Comparison of ENCODE assay signal across 1 cellular context in the genomic region with DNA sequence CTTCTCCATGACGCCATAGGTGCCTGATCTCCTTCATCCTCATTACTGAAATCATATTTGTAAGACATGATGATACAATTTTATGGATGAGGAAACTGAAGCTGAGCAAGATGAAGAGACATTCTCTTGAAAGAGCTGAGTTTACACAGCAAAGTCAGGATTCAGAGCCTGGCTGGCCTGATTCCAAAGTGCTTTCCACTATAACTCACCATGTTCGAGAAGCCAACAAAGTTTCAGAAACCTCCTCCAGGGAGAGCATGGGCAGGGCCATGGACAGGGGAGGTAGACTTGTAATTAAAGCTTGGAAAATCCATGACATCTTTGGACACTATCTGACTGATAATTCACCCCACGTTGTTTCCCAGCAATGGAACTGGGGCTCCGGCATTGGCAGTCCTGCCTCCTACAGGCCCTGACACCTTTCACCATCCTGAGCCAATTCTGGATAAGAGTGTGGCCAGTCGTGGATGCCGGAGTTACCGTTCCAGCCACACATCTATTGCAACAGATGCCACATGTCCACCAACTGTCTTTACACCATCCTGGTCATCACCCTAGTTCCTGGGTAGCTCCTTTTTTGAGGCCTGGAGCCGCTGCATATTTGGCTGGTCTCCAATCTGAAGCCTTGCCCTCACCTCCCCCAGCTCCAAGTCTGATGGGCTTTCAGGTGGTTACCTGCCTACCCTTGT.
TF ChIP-seq lines count a peak whose summit lies in the region.

No MANE protein-coding gene starts in this region.

TF ChIP-seq in IMR-90, 13 proteins besides CTCF, POLR2A, EP300 and RAD21:
- no peak for TF ChIP-seq ELK1 (IDR thresholded peaks at IDR 0.05; ENCODE audit: borderline replicate concordance, low read depth, low read length)
- TF ChIP-seq NFE2L2 (IDR thresholded peaks at IDR 0.05; ENCODE audit: low read depth, low read length), result no peak
- TF ChIP-seq RCOR1 (IDR thresholded peaks at IDR 0.05; ENCODE audit: insufficient replicate concordance, low read length), result no peak
- TF ChIP-seq MAFK (IDR thresholded peaks at IDR 0.05; ENCODE audit: low read depth, low read length), result no peak
- TF ChIP-seq BHLHE40 (IDR thresholded peaks at IDR 0.05; ENCODE audit: low read depth, low read length), result no peak
- TF ChIP-seq RFX5 (IDR thresholded peaks at IDR 0.05; ENCODE audit: low read depth, low read length), result no peak
- TF ChIP-seq SMC3 (IDR thresholded peaks at IDR 0.05; ENCODE audit: low read depth, low read length), result no peak
- TF ChIP-seq MXI1 (IDR thresholded peaks at IDR 0.05; ENCODE audit: borderline replicate concordance, low read depth, low read length), result no peak
- TF ChIP-seq FOS (IDR thresholded peaks at IDR 0.05; ENCODE audit: low read depth, low read length), result no peak
- no peak for TF ChIP-seq MAZ (IDR thresholded peaks at IDR 0.05; ENCODE audit: borderline replicate concordance, low read depth, low read length)
- no peak for TF ChIP-seq USF2 (IDR thresholded peaks at IDR 0.05; ENCODE audit: low read depth, low read length)
- no peak for TF ChIP-seq CHD1 (IDR thresholded peaks at IDR 0.05; ENCODE audit: low read depth, low read length)
- no peak for TF ChIP-seq CEBPB (IDR thresholded peaks at IDR 0.05; ENCODE audit: low read depth, low read length)
